Comparison of ENCODE assay signal across 8 cellular contexts in genomic region chr12:98516184-98516873, GRCh38. TPM values are rescaled to one million over a fixed set of nuclear protein-coding genes. Genes with fewer than 3 reads are reported as not detected.
DNase-seq lines count a peak whose midpoint lies in the region; TF ChIP-seq lines count a peak whose summit lies in the region.

No MANE protein-coding gene starts in this region.

- peaks cover 11% of the 10 kb centered on the region for H3K36me3 Mint-ChIP-seq in neural progenitor cell

- H3K9me3 Mint-ChIP-seq in neural progenitor cell: no peaks in the 10 kb centered on the region

- peak overlapping the region; percentile 98 for H3K4me3 ChIP-seq in LNCaP clone FGC (ENCODE audit: low read depth, low read length)
- peak overlapping the region; percentile 96 for H3K4me3 ChIP-seq in fibroblast of villous mesenchyme (ENCODE audit: low read depth, low read length)
- peak overlapping the region; percentile 93 for H3K4me3 ChIP-seq in neural progenitor cell

- peak; percentile 73 for TF ChIP-seq CTCF in LNCaP clone FGC (IDR thresholded peaks at IDR 0.05; ENCODE audit: control insufficient read depth, extremely low read depth, insufficient read depth)
- TF ChIP-seq CTCF in fibroblast of villous mesenchyme (IDR thresholded peaks at IDR 0.05; ENCODE audit: insufficient read depth, low read depth, low read length): peak; percentile 63
- peak; percentile 57 for TF ChIP-seq CTCF in neural progenitor cell (IDR thresholded peaks at IDR 0.05)

- DNase-seq in ELF-1 (ENCODE audit: low read depth, low spot score) (peak; percentile 78), H4 (ENCODE audit: low spot score) (peak; percentile 87), LNCaP clone FGC (ENCODE audit: low read depth) (peak; percentile 65), RPMI8226 (peak; percentile 96), fibroblast of villous mesenchyme (ENCODE audit: low read depth) (peak; percentile 86), neural progenitor cell (ENCODE audit: low spot score) (peak; percentile 89), stromal cell of bone marrow (ENCODE audit: low read depth) (peak; percentile 72)
- DNase-seq in activated T-helper 9 cell treated with anti-CD3 and anti-CD28 coated beads, Interleukin-2, amount 50 U/mL, for 16 hours (ENCODE audit: low read depth): peak; percentile 72

- H3K9ac ChIP-seq in neural progenitor cell: peak overlapping the region; percentile 93

- H3K27ac Mint-ChIP-seq in neural progenitor cell: peak overlapping the region; percentile 100

- peaks cover 24% of the 10 kb centered on the region for H3K4me1 Mint-ChIP-seq in neural progenitor cell

- H3K9me3 ChIP-seq in neural progenitor cell (ENCODE audit: low read depth): no peaks in the 10 kb centered on the region

- peak overlapping the region; percentile 71 for H2AFZ ChIP-seq in neural progenitor cell (replicated peaks)

- H3K4me2 ChIP-seq in neural progenitor cell: peak overlapping the region; percentile 97

- H3F3A ChIP-seq in neural progenitor cell (ENCODE audit: low read depth): peaks cover 30% of the 10 kb centered on the region

- H3K27me3 ChIP-seq in neural progenitor cell: no peaks in the 10 kb centered on the region

- H3K4me1 ChIP-seq in neural progenitor cell: peaks cover 17% of the 10 kb centered on the region

- peak overlapping the region; percentile 99 for H3K27ac ChIP-seq in neural progenitor cell

- peaks cover 88% of the 10 kb centered on the region for H3K79me2 ChIP-seq in neural progenitor cell (ENCODE audit: low read depth)

- H3K4me3 Mint-ChIP-seq in neural progenitor cell: peak overlapping the region; percentile 100

- H3K36me3 ChIP-seq in neural progenitor cell: no peaks in the 10 kb centered on the region

- peaks cover 47% of the 10 kb centered on the region for H4K20me1 ChIP-seq in neural progenitor cell (ENCODE audit: low read depth)

- peaks cover 5% of the 10 kb centered on the region for H3K27me3 Mint-ChIP-seq in neural progenitor cell (ENCODE audit: insufficient read depth, low read depth)

RNA-seq across cellular contexts. Expression of gene TMPO, which starts 0.9 kb away (rescaled TPM):
- 118 and 133 TPM in 2 replicates for total RNA-seq in H4 (2014; rRNA removed; shearing (Covaris generic))
- total RNA-seq in fibroblast of villous mesenchyme: 89.2 and 124 TPM in 2 replicates
- total RNA-seq in neural progenitor cell (ENCODE audit: low replicate concordance): 364 and 513 TPM in 2 replicates

Comparison
In these comparisons a context has a peak if more than half of its experiments do, and no peak if none do; other contexts are left out.
1. Peak in every context shown above with its lines: DNase-seq, H3K4me3 ChIP-seq and H3K27ac ChIP-seq.